9 cellular contexts compared by ENCODE assay signal in the genomic region with DNA sequence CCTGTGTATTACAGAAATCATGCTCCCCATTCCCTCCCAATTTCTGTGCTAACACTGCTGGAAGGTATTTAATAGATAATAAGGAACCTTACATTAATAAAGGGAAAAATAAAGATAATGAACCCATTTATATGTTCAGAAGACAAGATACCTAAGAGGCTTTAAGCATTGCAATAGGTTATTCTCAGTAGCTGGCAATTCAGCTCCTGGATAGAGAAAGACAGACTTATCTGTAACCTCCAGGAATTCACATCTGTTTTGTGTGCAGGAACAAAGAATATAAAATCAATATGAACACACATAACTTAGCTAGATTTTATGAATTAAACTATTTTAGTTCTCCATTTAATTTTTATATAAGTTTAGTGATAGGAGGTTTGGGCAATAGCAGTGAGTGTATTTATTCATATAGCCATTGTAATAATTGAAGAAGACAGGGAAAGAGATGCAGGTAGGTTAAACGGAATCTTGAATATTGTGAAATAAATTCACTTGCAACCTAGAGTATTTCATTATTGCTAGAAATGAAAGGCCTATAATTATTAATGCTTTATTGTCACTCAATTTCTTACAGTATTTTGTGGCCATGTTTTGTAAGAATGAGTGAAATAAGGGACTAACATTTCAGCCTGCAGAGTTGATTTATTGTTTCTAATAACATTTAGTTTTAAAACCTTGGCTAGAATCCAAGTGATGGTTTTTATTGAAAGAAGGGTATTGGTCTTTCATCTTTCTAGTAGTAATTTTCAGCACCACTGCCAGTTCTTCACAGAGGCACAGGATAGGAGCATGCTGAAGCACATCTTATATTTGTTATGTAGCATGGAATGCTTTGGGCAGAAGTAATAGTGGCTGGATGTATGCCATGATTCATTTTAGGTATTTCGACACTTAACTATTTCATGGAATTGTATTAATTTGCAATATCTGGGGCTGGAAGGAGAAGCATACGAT. TPM values are rescaled to one million over a fixed set of nuclear protein-coding genes. Genes with fewer than 3 reads are reported as not detected.
DNase-seq lines count a peak whose midpoint lies in the region; ATAC-seq and TF ChIP-seq lines count a peak whose summit lies in the region.
"Had no signal": no experiment of that assay in that cellular context is flagged by ENCODE, and none has a peak within 500 bp of the region (broad histone marks: within the 10 kb centered on the region; RNA-seq: fewer than 3 reads in every experiment).

No MANE protein-coding gene starts in this region.

- no peak for ATAC-seq in GM18909 (IDR thresholded peaks at IDR 0.05; ENCODE audit: poor library complexity, unreplicated experiment)

- H3K9me3 ChIP-seq in testis (no peaks in the 10 kb centered on the region), thyroid gland (no peaks in the 10 kb centered on the region)
- H3K9me3 ChIP-seq: mucosa of descending colon had no signal

- TF ChIP-seq POLR2A in testis (IDR thresholded peaks at IDR 0.05) (no peak), thyroid gland (IDR thresholded peaks at IDR 0.05) (no peak)

- no peaks in the 10 kb centered on the region for H3K36me3 ChIP-seq in testis (ENCODE audit: low read depth, missing control alignments)
- H3K36me3 ChIP-seq in thyroid gland: no peaks in the 10 kb centered on the region

- H3K4me3 ChIP-seq in testis: peak overlapping the region; percentile 92 to 98
- H3K4me3 ChIP-seq in thyroid gland (replicated peaks in 1 of 3): peak overlapping the region in 1 of 3 donors; percentile 78

- intact Hi-C loops in testis (cut with DNase I; ENCODE audit: low total_unique reads) (no loop called here), thyroid gland (cut with DNase I) (no loop called here)

- H3K27me3 ChIP-seq in testis (no peaks in the 10 kb centered on the region), thyroid gland (no peaks in the 10 kb centered on the region)

- H3K4me1 ChIP-seq in testis (peaks cover 11% of the 10 kb centered on the region), thyroid gland (peaks cover 23 to 27% of the 10 kb centered on the region in 2 donors)

- WGBS in testis, 2 donors: 42 to 45% methylated on average over 3 of the region's 3 CpGs
- 47 to 50% methylated on average over 3 of the region's 3 CpGs for WGBS in thyroid gland, 2 donors

- H3K27ac ChIP-seq in testis: no peak overlapping the region
- no peak overlapping the region for H3K27ac ChIP-seq in thyroid gland

- TF ChIP-seq CTCF in testis (IDR thresholded peaks at IDR 0.05) (no peak), thyroid gland (IDR thresholded peaks at IDR 0.05) (no peak)

- peak; percentile 12 for DNase-seq in NCI-H510A treated with DMSO at 0.1 percent for 48 hours (lab: John Stamatoyannopoulos, UW)
- no peak for DNase-seq in NCI-H510A (lab: John Stamatoyannopoulos, UW)
- peak; percentile 53 for DNase-seq in OCI-M1 (lab: John Stamatoyannopoulos, UW)
- DNase-seq in fibroblast of peridontal ligament (ENCODE audit: extremely low read depth): peak; percentile 63
- DNase-seq in testis: no peak
- DNase-seq in thyroid gland: no peak
- DNase-seq in D341Med (ENCODE audit: low spot score): no peak

RNA-seq across cellular contexts. Expression of a gene that starts 1.5 kb away (rescaled TPM):
- total RNA-seq in testis: 10 to 100 TPM; 71.8 to 76.2 TPM
- 34.8 TPM for polyA plus RNA-seq in testis (ENCODE audit: insufficient read depth, low read depth, low replicate concordance)
- 10 to 100 TPM; 29.4 to 42.2 (median 33.7) TPM for total RNA-seq in thyroid gland

Comparison
In these comparisons a context has a peak if more than half of its experiments do, and no peak if none do; other contexts are left out.
1. DNase-seq: peak in NCI-H510A treated with DMSO at 0.1 percent for 48 hours (single experiment), OCI-M1 (single experiment) and fibroblast of peridontal ligament (single experiment); none in NCI-H510A (single experiment), testis (single experiment), thyroid gland (0 of 2) and D341Med (single experiment).